ENCODE assay signal across 24 cellular contexts in genomic region chr19:12628040-12629022, GRCh38. TPM values are rescaled to one million over a fixed set of nuclear protein-coding genes. Genes with fewer than 3 reads are reported as not detected.
DNase-seq lines count a peak whose midpoint lies in the region; ATAC-seq and TF ChIP-seq lines count a peak whose summit lies in the region.
"Had no signal": no experiment of that assay in that cellular context is flagged by ENCODE, and none has a peak within 500 bp of the region (broad histone marks: within the 10 kb centered on the region; RNA-seq: fewer than 3 reads in every experiment).

No MANE protein-coding gene starts in this region.

- H3K4me1 Mint-ChIP-seq in HFFc6 (ENCODE audit: low read depth) (0 out of 2 replicates have a peak, but pooled peaks cover 3% of the 10 kb centered on the region), WTC11 (no peaks in the 10 kb centered on the region)
- H3K4me1 Mint-ChIP-seq: activated naive CD4-positive, alpha-beta T cell treated with anti-CD3 and anti-CD28 coated beads, Interleukin-2, amount 50 U/mL, for 24 hours; neural crest cell; T-helper 17 cell had no signal

- no peak for ATAC-seq in WTC11
- ATAC-seq: T-helper 17 cell had no signal

- H3K27me3 Mint-ChIP-seq in HFFc6 (ENCODE audit: insufficient read depth) (peaks cover 4% of the 10 kb centered on the region), WTC11 (ENCODE audit: low read depth) (no peaks in the 10 kb centered on the region; the same call in 1 of the 2 replicates)
- H3K27me3 Mint-ChIP-seq: activated CD4-positive, alpha-beta memory T cell treated with anti-CD3 and anti-CD28 coated beads for 36 hours; activated naive CD4-positive, alpha-beta T cell treated with anti-CD3 and anti-CD28 coated beads, Interleukin-2, amount 50 U/mL, for 24 hours; T-helper 17 cell had no signal

- no peak overlapping the region for H3K27ac ChIP-seq in brain microvascular endothelial cell
- H3K27ac ChIP-seq: cardiac muscle cell, WERI-Rb-1 had no signal

- CTCF ChIA-PET in WTC11 (lab: Charles Lee) = interaction anchor here (1.0 kb wide), 1 partner anchor 19 kb away, joined by 4 read pairs; no protein-coding TSS in a partner anchor

- peak; percentile 32 for DNase-seq in Caki2 (ENCODE audit: low read depth)
- peak; percentile 32 for DNase-seq in HFFc6
- DNase-seq in brain microvascular endothelial cell = peak; percentile 7
- DNase-seq in fibroblast of villous mesenchyme (ENCODE audit: low read depth) = peak; percentile 36
- DNase-seq in NCI-H1092 (lab: John Stamatoyannopoulos, UW) = no peak
- no peak for DNase-seq in DMS79 treated with DMSO at 0.1 percent for 48 hours (lab: John Stamatoyannopoulos, UW)
- no peak for DNase-seq in amniotic stem cell (lab: John Stamatoyannopoulos, UW)
- no peak for DNase-seq in WTC11 (ENCODE audit: low spot score)
- DNase-seq: activated CD4-positive, alpha-beta memory T cell treated with anti-CD3 and anti-CD28 coated beads for 36 hours; activated T-cell treated with anti-CD3 and anti-CD28 coated beads, Interleukin-2, amount 50 U/mL, for 1 hour; AML-193; hippocampal formation; midbrain; MM.1S; NCI-H187 treated with DMSO at 0.1 percent for 48 hours; NCI-H510A; retina; SIG-M5; stimulated activated CD4-positive, alpha-beta T cell treated with anti-CD3 and anti-CD28 coated beads, Interleukin-12 subunit alpha, Interleukin-12 subunit beta, amount 100 ng/mL, for 4 hours; T-helper 17 cell; WERI-Rb-1 had no signal

- H3K4me3 ChIP-seq in brain microvascular endothelial cell (ENCODE audit: low read depth, low read length) = no peak overlapping the region
- H3K4me3 ChIP-seq in fibroblast of villous mesenchyme (ENCODE audit: low read depth, low read length) = no peak overlapping the region
- H3K4me3 ChIP-seq: cardiac muscle cell had no signal

- H3K36me3 Mint-ChIP-seq in HFFc6 (ENCODE audit: low read depth) (peaks cover 72% of the 10 kb centered on the region), WTC11 (peaks cover 72% of the 10 kb centered on the region)

- POLR2A ChIA-PET in WTC11 (lab: Charles Lee) = no interaction called here

- TF ChIP-seq CTCF in HFFc6 (IDR thresholded peaks at IDR 0.05) (no peak), brain microvascular endothelial cell (IDR thresholded peaks at IDR 0.05; ENCODE audit: low read depth, low read length, missing control alignments) (no peak), fibroblast of villous mesenchyme (IDR thresholded peaks at IDR 0.05; ENCODE audit: insufficient read depth, low read depth, low read length) (no peak), WTC11 (IDR thresholded peaks at IDR 0.05) (no peak)

- H3K9me3 Mint-ChIP-seq in HFFc6 = peaks cover 88% of the 10 kb centered on the region
- H3K9me3 Mint-ChIP-seq in WTC11 = peaks cover 31% of the 10 kb centered on the region
- H3K9me3 Mint-ChIP-seq: activated naive CD4-positive, alpha-beta T cell treated with anti-CD3 and anti-CD28 coated beads, Interleukin-2, amount 50 U/mL, for 24 hours had no signal

- in situ Hi-C loops in Caki2 (cut with HindIII; ENCODE audit: low pct_unique_long_range_greater_than_20kb, low sequenced_read_pairs) (no loop called here), brain microvascular endothelial cell (cut with HindIII; ENCODE audit: low pct_ligation_motif_present, low sequenced_read_pairs) (no loop called here)

- H3K4me3 Mint-ChIP-seq in HFFc6 (no peak overlapping the region; the same call in 1 of the 2 replicates), WTC11 (no peak overlapping the region)
- H3K4me3 Mint-ChIP-seq: activated CD4-positive, alpha-beta memory T cell treated with anti-CD3 and anti-CD28 coated beads for 36 hours; activated naive CD4-positive, alpha-beta T cell treated with anti-CD3 and anti-CD28 coated beads, Interleukin-2, amount 50 U/mL, for 24 hours; neural crest cell; T-helper 17 cell had no signal

- no peaks in the 10 kb centered on the region for H3K27me3 ChIP-seq in brain microvascular endothelial cell (replicated peaks)
- H3K27me3 ChIP-seq: cardiac muscle cell had no signal

- H3K36me3 ChIP-seq in brain microvascular endothelial cell (replicated peaks) = peaks cover 69% of the 10 kb centered on the region

- no peak overlapping the region for H3K27ac Mint-ChIP-seq in HFFc6
- H3K27ac Mint-ChIP-seq in WTC11 = no peak overlapping the region
- H3K27ac Mint-ChIP-seq: activated CD4-positive, alpha-beta memory T cell treated with anti-CD3 and anti-CD28 coated beads for 36 hours; activated naive CD4-positive, alpha-beta T cell treated with anti-CD3 and anti-CD28 coated beads, Interleukin-2, amount 50 U/mL, for 24 hours; T-helper 17 cell had no signal

TF ChIP-seq in WTC11, 78 proteins besides CTCF, POLR2A, EP300 and RAD21:
- no peak for TF ChIP-seq PRRX2 (CRISPR knock-in tag; IDR thresholded peaks at IDR 0.05)
- TF ChIP-seq, protein P1, sequence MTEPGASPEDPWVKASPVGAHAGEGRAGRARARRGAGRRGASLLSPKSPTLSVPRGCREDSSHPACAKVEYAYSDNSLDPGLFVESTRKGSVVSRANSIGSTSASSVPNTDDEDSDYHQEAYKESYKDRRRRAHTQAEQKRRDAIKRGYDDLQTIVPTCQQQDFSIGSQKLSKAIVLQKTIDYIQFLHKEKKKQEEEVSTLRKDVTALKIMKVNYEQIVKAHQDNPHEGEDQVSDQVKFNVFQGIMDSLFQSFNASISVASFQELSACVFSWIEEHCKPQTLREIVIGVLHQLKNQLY (CRISPR knock-in tag; IDR thresholded peaks at IDR 0.05) = no peak

RNA-seq across cellular contexts. Expression of gene ZNF791, which starts 17.6 kb away (rescaled TPM):
- total RNA-seq in Caki2 (2014; rRNA removed; shearing (Covaris generic); ENCODE audit: low replicate concordance) = 5.5 and 9.8 TPM in 2 replicates
- 10 to 100 TPM; 18.3 to 21.9 (median 19.0) TPM for total RNA-seq in HFFc6 (2021; fragmentation: NEBNext Ultra II Directional; extraction: Animal tissue kit (Norgen Biotek cat#: 25700))
- 17.4 and 20.3 TPM in 2 replicates for total RNA-seq in fibroblast of villous mesenchyme
- 21.4 to 25.9 TPM (median 23.9 TPM) in 3 replicates for total RNA-seq in WTC11 (2021)

RNA-seq across cellular contexts. Expression of gene ZNF490, which starts 17.7 kb away (rescaled TPM):
- total RNA-seq in Caki2 (2014; rRNA removed; shearing (Covaris generic); ENCODE audit: low replicate concordance) = 6.7 and 9.1 TPM in 2 replicates
- 1 to 10 TPM; 5.4 to 9.2 (median 7.8) TPM for total RNA-seq in HFFc6 (2021; fragmentation: NEBNext Ultra II Directional; extraction: Animal tissue kit (Norgen Biotek cat#: 25700))
- total RNA-seq in fibroblast of villous mesenchyme (5.2 and 7.8 TPM in 2 replicates), WTC11 (2021) (7.3 to 7.7 TPM (median 7.6 TPM) in 3 replicates)

RNA-seq across cellular contexts. Expression of gene MAN2B1, which starts 38.2 kb away (rescaled TPM):
- 72.5 and 82.9 TPM in 2 replicates for total RNA-seq in Caki2 (2014; rRNA removed; shearing (Covaris generic); ENCODE audit: low replicate concordance)
- total RNA-seq in HFFc6 (2021; fragmentation: NEBNext Ultra II Directional; extraction: Animal tissue kit (Norgen Biotek cat#: 25700)) = 10 to 100 TPM; 49.9 to 69.9 (median 65.2) TPM
- total RNA-seq in fibroblast of villous mesenchyme (22.9 and 25.8 TPM in 2 replicates), WTC11 (2021) (69.2 to 73.4 TPM (median 72.0 TPM) in 3 replicates)

RNA-seq across cellular contexts. Expression of gene WDR83, which starts 38.3 kb away (rescaled TPM):
- total RNA-seq in Caki2 (2014; rRNA removed; shearing (Covaris generic); ENCODE audit: low replicate concordance) = 20.6 and 22.6 TPM in 2 replicates
- 10 to 100 TPM in 3 of 6 experiments, 1 to 10 TPM in 3; 8.6 to 13.3 (median 9.9) TPM for total RNA-seq in HFFc6 (2021; fragmentation: NEBNext Ultra II Directional; extraction: Animal tissue kit (Norgen Biotek cat#: 25700))
- total RNA-seq in fibroblast of villous mesenchyme (6.8 and 7.3 TPM in 2 replicates), WTC11 (2021) (21.8 to 26.3 TPM (median 23.7 TPM) in 3 replicates)

RNA-seq across cellular contexts. Expression of gene DHPS, which starts 53.3 kb away (rescaled TPM):
- total RNA-seq in Caki2 (2014; rRNA removed; shearing (Covaris generic); ENCODE audit: low replicate concordance) = 93.6 and 111 TPM in 2 replicates
- 10 to 100 TPM; 53.3 to 69.2 (median 59.6) TPM for total RNA-seq in HFFc6 (2021; fragmentation: NEBNext Ultra II Directional; extraction: Animal tissue kit (Norgen Biotek cat#: 25700))
- total RNA-seq in fibroblast of villous mesenchyme (45.7 and 50.1 TPM in 2 replicates), WTC11 (2021) (93.3 to 115 TPM (median 104 TPM) in 3 replicates)

Comparison
In these comparisons a context has a peak if more than half of its experiments do, and no peak if none do; other contexts are left out.
1. DNase-seq: peak in Caki2 (single experiment), HFFc6 (single experiment), brain microvascular endothelial cell (single experiment) and fibroblast of villous mesenchyme (single experiment); none in NCI-H1092 (single experiment), DMS79 treated with DMSO at 0.1 percent for 48 hours (single experiment), amniotic stem cell (single experiment) and WTC11 (single experiment).